In the genomic region with DNA sequence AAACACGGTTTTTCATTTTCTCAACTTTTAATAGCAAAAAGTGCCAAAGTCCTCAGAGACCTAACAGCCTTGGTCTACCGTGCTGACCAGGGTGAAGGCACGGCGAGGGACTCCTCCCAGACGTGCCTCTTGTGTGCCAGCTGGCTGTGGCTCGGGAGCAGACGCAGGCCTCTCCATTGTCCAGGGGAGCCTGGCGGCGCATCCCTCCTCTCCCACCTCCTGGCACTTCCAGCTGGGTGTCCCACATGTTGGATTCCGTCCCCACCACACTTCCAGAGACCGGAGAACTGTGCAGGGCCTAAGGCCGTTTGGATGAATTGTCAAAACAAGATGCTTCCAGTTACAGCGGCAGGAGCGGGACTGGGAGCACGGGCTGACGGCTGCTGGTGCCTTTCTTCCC, we compare ENCODE assay signal across 24 cellular contexts. TPM values are rescaled to one million over a fixed set of nuclear protein-coding genes. Genes with fewer than 3 reads are reported as not detected.
DNase-seq lines count a peak whose midpoint lies in the region; ATAC-seq, FAIRE-seq and TF ChIP-seq lines count a peak whose summit lies in the region.
"Had no signal": no experiment of that assay in that cellular context is flagged by ENCODE, and none has a peak within 500 bp of the region (broad histone marks: within the 10 kb centered on the region; RNA-seq: fewer than 3 reads in every experiment).

No MANE protein-coding gene starts in this region.

- H3K36me3 Mint-ChIP-seq in MCF 10A (ENCODE audit: insufficient read depth, unreplicated experiment) = peaks cover 17% of the 10 kb centered on the region

- H3K4me3 Mint-ChIP-seq in MCF 10A (ENCODE audit: unreplicated experiment) = no peak overlapping the region
- H3K4me3 Mint-ChIP-seq: activated naive CD8-positive, alpha-beta T cell; memory B cell had no signal

- H3K9me3 Mint-ChIP-seq in MCF 10A (ENCODE audit: unreplicated experiment) = no peaks in the 10 kb centered on the region
- H3K9me3 Mint-ChIP-seq: memory B cell; naive thymus-derived CD4-positive, alpha-beta T cell had no signal

- POLR2A ChIA-PET in MCF 10A (lab: Yijun Ruan, JAX) = no interaction called here

- intact Hi-C loops in Right ventricle myocardium inferior (cut with DNase I) = no loop called here
- intact Hi-C loops in cardiac septum (cut with DNase I) = no loop called here
- intact Hi-C loops in heart right ventricle (cut with DNase I) = loop anchor here in 1 of 10 donors (5.0 kb wide), 1 partner anchor 41 kb away; no protein-coding TSS in a partner anchor
- intact Hi-C loops in MCF 10A (cut with micrococcal nuclease) = no loop called here

- peak; percentile 40 for ATAC-seq in Right ventricle myocardium inferior
- peak in 7 of 8 donors; percentile 10 to 56 (median 43) for ATAC-seq in heart right ventricle
- ATAC-seq: activated CD4-positive, CD25-positive, alpha-beta regulatory T cell treated with anti-CD3 and anti-CD28 coated beads, Interleukin-2, amount 50 U/mL, for 24 hours; body of pancreas had no signal

- no TSS peak for BruUV-seq in MCF 10A (replicated peaks; lab: Mats Ljungman, UMichigan)

- no peak for FAIRE-seq in small intestine (lab: Jason Lieb, UNC)
- FAIRE-seq: endometrium, HTR-8/SVneo had no signal

- H3K4me1 Mint-ChIP-seq in MCF 10A (ENCODE audit: insufficient read depth, unreplicated experiment) = no peaks in the 10 kb centered on the region

- CTCF ChIA-PET in MCF 10A (lab: Yijun Ruan, JAX) = no interaction called here

- no peak overlapping the region for H3K27ac Mint-ChIP-seq in MCF 10A (ENCODE audit: low read depth, unreplicated experiment)
- H3K27ac Mint-ChIP-seq: activated naive CD8-positive, alpha-beta T cell; memory B cell had no signal

- H3K36me3 ChIP-seq in heart right ventricle (peaks cover 0 to 68% (median 17%) of the 10 kb centered on the region in 9 donors), small intestine (ENCODE audit: control insufficient read depth in 2 of 2, insufficient read depth in 2 of 2, low read length in 2 of 2) (peaks cover 7 to 15% of the 10 kb centered on the region in 2 donors)
- H3K36me3 ChIP-seq: HAP-1 had no signal

- peaks cover 5 to 74% (median 31%) of the 10 kb centered on the region in 9 donors for H3K4me1 ChIP-seq in heart right ventricle
- peaks cover 0 to 2% of the 10 kb centered on the region in 2 donors for H3K4me1 ChIP-seq in small intestine (ENCODE audit: control insufficient read depth in 2 of 2, insufficient read depth in 1 of 2, low read depth in 1 of 2, low read length in 1 of 2)
- H3K4me1 ChIP-seq: colonic mucosa, HAP-1, parathyroid adenoma had no signal

- 65 to 71% methylated on average over 16 of the region's 16 CpGs for WGBS in heart right ventricle, 2 donors
- WGBS in small intestine, 3 donors = 92 to 93% (median 93%) methylated on average over 15 to 16 of the region's 16 CpGs

- no peak overlapping the region for H3K4me3 ChIP-seq in heart right ventricle
- no peak overlapping the region for H3K4me3 ChIP-seq in small intestine (ENCODE audit: low read depth in 1 of 2, low read length in 2 of 2)
- H3K4me3 ChIP-seq: body of pancreas, colonic mucosa, HAP-1 had no signal

- no peaks in the 10 kb centered on the region for H3K27me3 Mint-ChIP-seq in MCF 10A (ENCODE audit: insufficient read depth, unreplicated experiment)
- H3K27me3 Mint-ChIP-seq: activated naive CD8-positive, alpha-beta T cell; memory B cell; naive thymus-derived CD4-positive, alpha-beta T cell had no signal

- no peaks in the 10 kb centered on the region for H3K27me3 ChIP-seq in heart right ventricle
- no peaks in the 10 kb centered on the region for H3K27me3 ChIP-seq in small intestine (ENCODE audit: control insufficient read depth in 2 of 2, insufficient read depth in 2 of 2, low read length in 2 of 2)
- H3K27me3 ChIP-seq: body of pancreas, colonic mucosa had no signal

- TF ChIP-seq CTCF in heart right ventricle (IDR thresholded peaks at IDR 0.05) (no peak), MCF 10A (IDR thresholded peaks at IDR 0.05; ENCODE audit: unreplicated experiment) (no peak)

- H3K9me3 ChIP-seq in heart right ventricle = no peaks in the 10 kb centered on the region
- no peaks in the 10 kb centered on the region for H3K9me3 ChIP-seq in small intestine (ENCODE audit: control insufficient read depth, low read depth)
- H3K9me3 ChIP-seq: body of pancreas, colonic mucosa, HAP-1 had no signal

- H3K27ac ChIP-seq in heart right ventricle = peak overlapping the region in 9 of 10 donors; percentile 51 to 84 (median 73)
- H3K27ac ChIP-seq in small intestine (ENCODE audit: low read depth in 1 of 2, low read length in 1 of 2) = no peak overlapping the region
- H3K27ac ChIP-seq: body of pancreas, colonic mucosa, parathyroid adenoma had no signal

- no peak for DNase-seq in Right ventricle myocardium inferior (ENCODE audit: missing footprints)
- no peak for DNase-seq in cardiac septum (ENCODE audit: low spot score)
- peak in 1 of 2 donors; percentile 43 for DNase-seq in heart right ventricle
- DNase-seq in pons (ENCODE audit: low spot score) = peak; percentile 83
- DNase-seq in T1000 (lab: John Stamatoyannopoulos, UW) = no peak
- no peak for DNase-seq in MCF 10A (ENCODE audit: unreplicated experiment)
- DNase-seq in middle frontal gyrus (ENCODE audit: extremely low spot score, low spot score) = no peak
- DNase-seq in small intestine = no peak
- DNase-seq: body of pancreas; colonic mucosa; GDM1; islet precursor cell; naive thymus-derived CD4-positive, alpha-beta T cell; NCI-H1048; NCI-H2029 treated with DMSO at 0.1 percent for 48 hours; NCI-H510A; stimulated activated CD4-positive, alpha-beta T cell treated with anti-CD3 and anti-CD28 coated beads, Interleukin-12 subunit alpha, Interleukin-12 subunit beta, amount 100 ng/mL, for 4 hours had no signal

RNA-seq across cellular contexts. Expression of a gene that starts 11.6 kb away (rescaled TPM):
- total RNA-seq in Right ventricle myocardium inferior (6.2 TPM), cardiac septum (7.6 TPM), heart right ventricle (10 to 100 TPM in 1 of 10 donors, 1 to 10 TPM in 9; 6.3 to 10.4 (median 7.5) TPM), MCF 10A (2022) (6.3 and 9.0 TPM in 2 replicates)
- polyA plus RNA-seq in heart right ventricle (10 to 100 TPM in 1 of 2 donors, 1 to 10 TPM in 1; 7.7 to 12.7 TPM), small intestine (10 to 100 TPM in 2 of 3 donors, 1 to 10 TPM in 1; 7.4 to 13.2 (median 10.7) TPM)

RNA-seq across cellular contexts. Expression of a gene that starts 24.6 kb away (rescaled TPM):
- total RNA-seq in Right ventricle myocardium inferior (0.08 TPM), cardiac septum (0.11 TPM), heart right ventricle (under 1 TPM in 9 of 10 donors, not detected in 1; 0.05 to 0.23 (median 0.13) TPM), MCF 10A (2022) (not detected in 2 replicates)
- polyA plus RNA-seq in heart right ventricle (under 1 TPM; 0.01 to 0.07 TPM), small intestine (under 1 TPM in 2 of 3 donors, not detected in 1; 0.27 TPM)
- total RNA-seq: naive thymus-derived CD4-positive, alpha-beta T cell had no signal
- polyA plus RNA-seq: naive thymus-derived CD4-positive, alpha-beta T cell had no signal

RNA-seq across cellular contexts. Expression of a gene that starts 29.3 kb away (rescaled TPM):
- total RNA-seq in Right ventricle myocardium inferior (23.8 TPM), cardiac septum (21.5 TPM), heart right ventricle (10 to 100 TPM; 20.5 to 29.2 (median 26.1) TPM), MCF 10A (2022) (16.7 and 17.8 TPM in 2 replicates)
- polyA plus RNA-seq in heart right ventricle (10 to 100 TPM; 22.2 to 27.2 TPM), small intestine (100 to 1,000 TPM in 2 of 3 donors, 10 to 100 TPM in 1; 83.5 to 231 (median 191) TPM)

RNA-seq across cellular contexts. Expression of a gene that starts 58.1 kb away (rescaled TPM):
- total RNA-seq in Right ventricle myocardium inferior = 0.92 TPM
- total RNA-seq in cardiac septum = 0.32 TPM
- total RNA-seq in heart right ventricle = 1 to 10 TPM in 2 of 10 donors, under 1 TPM in 8; 0.17 to 4.7 (median 0.37) TPM
- polyA plus RNA-seq in heart right ventricle = under 1 TPM; 0.29 to 0.33 TPM
- total RNA-seq in MCF 10A (2022) = 12.7 and 19.9 TPM in 2 replicates
- 10 to 100 TPM in 1 of 3 donors, 1 to 10 TPM in 1, under 1 TPM in 1; 0.27 to 13.8 (median 1.1) TPM for polyA plus RNA-seq in small intestine
- polyA plus RNA-seq: naive thymus-derived CD4-positive, alpha-beta T cell had no signal

Comparison
In these comparisons a context has a peak if more than half of its experiments do, and no peak if none do; other contexts are left out.
1. H3K27ac ChIP-seq: peak in heart right ventricle (9 of 10); none in small intestine (0 of 2).